Comparison of ENCODE assay signal across 28 cellular contexts in the genomic region with DNA sequence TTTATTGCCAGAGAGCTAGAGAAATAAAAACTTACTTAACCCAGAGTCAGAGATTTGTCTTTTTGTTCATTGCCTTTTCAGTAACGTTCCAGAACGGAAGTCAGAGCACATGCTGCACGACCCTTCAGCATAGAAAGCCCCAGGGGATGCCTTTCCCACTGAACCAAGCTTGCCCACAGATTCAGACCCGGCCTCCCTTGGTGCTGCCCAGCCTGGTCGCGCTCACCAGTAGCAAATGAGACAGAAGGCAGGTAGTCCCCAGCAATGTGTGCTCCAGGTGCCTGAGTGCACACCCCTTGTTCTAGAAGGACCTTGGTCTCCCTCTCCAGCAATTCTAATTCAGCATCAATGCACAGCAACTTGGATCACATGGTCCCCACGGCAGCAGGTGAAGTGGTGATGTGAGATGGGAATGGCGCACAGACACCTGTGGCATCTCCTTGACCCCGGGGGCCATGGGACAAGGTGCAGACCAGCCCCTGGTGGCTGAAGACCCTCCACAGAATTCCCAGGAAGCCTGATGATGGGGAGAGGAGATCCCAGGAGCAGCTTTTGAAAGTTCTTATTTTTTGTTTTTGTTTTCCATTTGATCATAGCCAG.
"Had no signal": no experiment of that assay in that cellular context is flagged by ENCODE, and none has a peak within 500 bp of the region (broad histone marks: within the 10 kb centered on the region; RNA-seq: fewer than 3 reads in every experiment).

No MANE protein-coding gene starts in this region.

- H3K27ac ChIP-seq: brain microvascular endothelial cell, esophagus muscularis mucosa, gastroesophageal sphincter, heart right ventricle had no signal

- FAIRE-seq: astrocyte, bronchial epithelial cell, colon had no signal

- H3K27me3 ChIP-seq: brain microvascular endothelial cell had no signal

- H3K4me3 ChIP-seq: esophagus muscularis mucosa, gastroesophageal sphincter, heart right ventricle had no signal

- ATAC-seq: activated CD4-positive, alpha-beta T cell treated with anti-CD3 and anti-CD28 coated beads for 36 hours; activated CD8-positive, alpha-beta memory T cell treated with anti-CD3 and anti-CD28 coated beads, Interleukin-2, amount 10 ng/mL, durations not matched to agents 7 days and 5 days; activated CD8-positive, alpha-beta T cell treated with anti-CD3 and anti-CD28 coated beads, Interleukin-2, amount 10 ng/mL, durations not matched to agents 7 days and 5 days; effector memory CD8-positive, alpha-beta T cell; gastroesophageal sphincter; heart right ventricle had no signal

- H3K9me3 ChIP-seq: esophagus muscularis mucosa had no signal

- H3K36me3 ChIP-seq: brain microvascular endothelial cell, esophagus muscularis mucosa, gastroesophageal sphincter, heart right ventricle had no signal

- DNase-seq: activated CD4-positive, alpha-beta memory T cell treated with anti-CD3 and anti-CD28 coated beads for 36 hours; activated CD4-positive, alpha-beta T cell treated with anti-CD3 and anti-CD28 coated beads for 36 hours; activated CD4-positive, alpha-beta T cell treated with anti-CD3 and anti-CD28 coated beads, Interleukin-2, amount 10 ng/mL, durations not matched to agents 24 days and 14 days; activated CD4-positive, CD25-positive, alpha-beta regulatory T cell; activated CD4-positive, CD25-positive, alpha-beta regulatory T cell treated with anti-CD3 and anti-CD28 coated beads, Interleukin-2, amount 50 U/mL, for 72 hours; activated CD8-positive, alpha-beta memory T cell treated with anti-CD3 and anti-CD28 coated beads, Interleukin-2, amount 10 ng/mL, durations not matched to agents 7 days and 5 days; activated CD8-positive, alpha-beta memory T cell treated with anti-CD3 and anti-CD28 coated beads, Interleukin-2, amount 50 U/mL, for 4 hours; activated CD8-positive, alpha-beta T cell treated with anti-CD3 and anti-CD28 coated beads, Interleukin-2, amount 10 ng/mL, durations not matched to agents 7 days and 5 days; activated effector memory CD4-positive, alpha-beta T cell treated with anti-CD3 and anti-CD28 coated beads, Interleukin-2, amount 50 U/mL, for 16 hours; activated naive CD4-positive, alpha-beta T cell treated with anti-CD3 and anti-CD28 coated beads, Interleukin-2, amount 50 U/mL, for 16 hours; activated T-cell treated with anti-CD3 and anti-CD28 coated beads, Interleukin-2, amount 50 U/mL, for 1 hour; activated T-cell treated with anti-CD3 and anti-CD28 coated beads, Interleukin-2, amount 50 U/mL, for 48 hours; amniotic stem cell; brain microvascular endothelial cell; caudate nucleus; cortex of kidney; dermis blood vessel endothelial cell; effector CD4-positive, alpha-beta T cell; effector memory CD8-positive, alpha-beta T cell; erythroblast; foreskin melanocyte; heart right ventricle; T-helper 2 cell had no signal

- H3K4me1 ChIP-seq: esophagus muscularis mucosa, gastroesophageal sphincter, heart right ventricle had no signal
